Comparison of ENCODE assay signal across 10 cellular contexts in genomic region chr5:61160497-61160896, GRCh38. TPM values are rescaled to one million over a fixed set of nuclear protein-coding genes. Genes with fewer than 3 reads are reported as not detected.
DNase-seq lines count a peak whose midpoint lies in the region; TF ChIP-seq lines count a peak whose summit lies in the region.
"Had no signal": no experiment of that assay in that cellular context is flagged by ENCODE, and none has a peak within 500 bp of the region (broad histone marks: within the 10 kb centered on the region; RNA-seq: fewer than 3 reads in every experiment).

No MANE protein-coding gene starts in this region.

- POLR2A ChIA-PET in activated CD4-positive, alpha-beta T cell treated with anti-CD3 and anti-CD28 coated beads, Interleukin-2, amount 10 ng/mL, durations not matched to agents 7 days and 5 days (lab: Charles Lee) = no interaction called here

- no peaks in the 10 kb centered on the region for H3K27me3 Mint-ChIP-seq in activated CD4-positive, alpha-beta T cell treated with anti-CD3 and anti-CD28 coated beads, Interleukin-2, amount 10 ng/mL, durations not matched to agents 7 days and 5 days
- H3K27me3 Mint-ChIP-seq in chondrocyte (ENCODE audit: low read depth) (no peaks in the 10 kb centered on the region), osteocyte (ENCODE audit: unreplicated experiment) (no peaks in the 10 kb centered on the region), CD14-positive monocyte (ENCODE audit: low read depth in 3 of 3) (peaks cover 0 to 2% (median 0%) of the 10 kb centered on the region in 3 donors)

- no peak overlapping the region for H3K27ac Mint-ChIP-seq in activated CD4-positive, alpha-beta T cell treated with anti-CD3 and anti-CD28 coated beads, Interleukin-2, amount 10 ng/mL, durations not matched to agents 7 days and 5 days
- H3K27ac Mint-ChIP-seq in chondrocyte (ENCODE audit: unreplicated experiment) (no peak overlapping the region), osteocyte (ENCODE audit: unreplicated experiment) (no peak overlapping the region), CD14-positive monocyte (peak overlapping the region in 2 of 7 donors; percentile 54 to 66)

- H3K4me3 Mint-ChIP-seq in activated CD4-positive, alpha-beta T cell treated with anti-CD3 and anti-CD28 coated beads, Interleukin-2, amount 10 ng/mL, durations not matched to agents 7 days and 5 days = peak overlapping the region; percentile 51
- H3K4me3 Mint-ChIP-seq in chondrocyte (ENCODE audit: unreplicated experiment) (peak overlapping the region; percentile 95), osteocyte (ENCODE audit: unreplicated experiment) (peak overlapping the region; percentile 52), CD14-positive monocyte (peak overlapping the region in 1 of 2 donors; percentile 7)

- peaks cover 4% of the 10 kb centered on the region for H3K9me3 Mint-ChIP-seq in activated CD4-positive, alpha-beta T cell treated with anti-CD3 and anti-CD28 coated beads, Interleukin-2, amount 10 ng/mL, durations not matched to agents 7 days and 5 days
- H3K9me3 Mint-ChIP-seq in chondrocyte (ENCODE audit: low read depth) (peaks cover under 1% of the 10 kb centered on the region), osteocyte (ENCODE audit: unreplicated experiment) (no peaks in the 10 kb centered on the region), CD14-positive monocyte (peaks cover 0 to 3% (median 0%) of the 10 kb centered on the region in 7 donors)

- no peak for DNase-seq in activated CD4-positive, alpha-beta T cell treated with anti-CD3 and anti-CD28 coated beads, Interleukin-2, amount 10 ng/mL, durations not matched to agents 7 days and 5 days
- no peak for DNase-seq in activated CD4-positive, alpha-beta T cell treated with anti-CD3 and anti-CD28 coated beads, Interleukin-2, amount 50 U/mL, for 48 hours
- DNase-seq in OCI-M1 (lab: John Stamatoyannopoulos, UW) = peak; percentile 55
- no peak for DNase-seq in chondrocyte (ENCODE audit: low spot score)
- no peak for DNase-seq in osteocyte (ENCODE audit: extremely low spot score, unreplicated experiment)
- DNase-seq in GM10266 (ENCODE audit: extremely low spot score) = no peak
- DNase-seq in CD14-positive monocyte (ENCODE audit: low spot score) = no peak
- DNase-seq in retina = no peak
- DNase-seq: nucleus accumbens; stimulated activated CD4-positive, alpha-beta T cell treated with anti-CD3 and anti-CD28 coated beads, Interleukin-4, amount 100 ng/mL, for 1 hour had no signal

- H3K36me3 Mint-ChIP-seq in activated CD4-positive, alpha-beta T cell treated with anti-CD3 and anti-CD28 coated beads, Interleukin-2, amount 10 ng/mL, durations not matched to agents 7 days and 5 days (ENCODE audit: low read depth) = peaks cover 60% of the 10 kb centered on the region
- peaks cover 17% of the 10 kb centered on the region for H3K36me3 Mint-ChIP-seq in chondrocyte (ENCODE audit: low read depth)
- H3K36me3 Mint-ChIP-seq in osteocyte (ENCODE audit: unreplicated experiment) = peaks cover 27% of the 10 kb centered on the region
- peaks cover 21 to 29% of the 10 kb centered on the region in 2 donors for H3K36me3 Mint-ChIP-seq in CD14-positive monocyte

- intact Hi-C loops in CD14-positive monocyte (cut with micrococcal nuclease) = loop anchor here (5.0 kb wide), 3 partner anchors 117 to 247 kb away; partner anchors contain the start of gene ZSWIM6 (in 1 of the 2)

- peaks cover 37% of the 10 kb centered on the region for H3K4me1 Mint-ChIP-seq in activated CD4-positive, alpha-beta T cell treated with anti-CD3 and anti-CD28 coated beads, Interleukin-2, amount 10 ng/mL, durations not matched to agents 7 days and 5 days
- H3K4me1 Mint-ChIP-seq in chondrocyte (ENCODE audit: low read depth) = peaks cover 46% of the 10 kb centered on the region
- H3K4me1 Mint-ChIP-seq in osteocyte (ENCODE audit: unreplicated experiment) = peaks cover 42% of the 10 kb centered on the region
- H3K4me1 Mint-ChIP-seq in CD14-positive monocyte = peaks cover 52% of the 10 kb centered on the region

- TF ChIP-seq CTCF in chondrocyte (IDR thresholded peaks at IDR 0.05) = no peak
- no peak for TF ChIP-seq CTCF in osteocyte (IDR thresholded peaks at IDR 0.05)
- TF ChIP-seq CTCF in GM10266 (IDR thresholded peaks at IDR 0.05; ENCODE audit: control insufficient read depth, insufficient read depth, low read depth, missing control alignments) = no peak
- TF ChIP-seq CTCF in CD14-positive monocyte (IDR thresholded peaks at IDR 0.05) = no peak

- CTCF ChIA-PET in activated CD4-positive, alpha-beta T cell treated with anti-CD3 and anti-CD28 coated beads, Interleukin-2, amount 10 ng/mL, durations not matched to agents 7 days and 5 days (lab: Charles Lee) = no interaction called here

RNA-seq across cellular contexts. Expression of gene SMIM15, which starts 1.8 kb away (rescaled TPM):
- total RNA-seq in activated CD4-positive, alpha-beta T cell treated with anti-CD3 and anti-CD28 coated beads, Interleukin-2, amount 10 ng/mL, durations not matched to agents 7 days and 5 days = 10 to 100 TPM; 49.0 to 57.2 TPM
- total RNA-seq in chondrocyte = 53.8 to 56.6 TPM (median 54.3 TPM) in 3 replicates
- 53.0 and 53.1 TPM in 2 replicates for total RNA-seq in osteocyte
- 10 to 100 TPM; 32.0 to 43.4 TPM for polyA plus RNA-seq in CD14-positive monocyte
